1 cellular context compared by ENCODE assay signal in the genomic region with DNA sequence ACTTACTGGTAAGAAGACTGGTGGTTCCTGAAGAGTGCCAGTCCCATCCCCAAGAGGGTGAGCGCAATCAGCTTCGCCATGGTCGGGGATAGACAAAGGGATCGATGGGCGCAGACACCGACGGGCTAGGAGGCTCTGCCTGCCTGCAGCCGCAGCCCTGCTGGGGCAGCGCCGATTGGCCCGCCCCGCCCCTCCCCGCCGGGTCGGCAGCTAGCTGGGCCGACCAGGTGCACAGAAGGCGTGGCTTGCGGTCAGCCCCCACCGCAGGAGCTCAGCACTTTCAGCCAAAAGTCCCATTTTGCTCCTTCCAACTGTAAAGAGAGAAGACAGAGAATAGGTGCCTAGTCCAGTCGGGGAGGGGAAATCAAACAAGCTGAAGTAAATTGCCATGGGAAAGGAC.
TF ChIP-seq lines count a peak whose summit lies in the region.

Gene PON1, minus strand, starts transcription at position 137 of the 400 bp plus-strand sequence. Its CDS starts 57 bp downstream, at position 80.

TF ChIP-seq in K562, 482 proteins besides CTCF, POLR2A, EP300 and RAD21:
- TF ChIP-seq, protein P1, sequence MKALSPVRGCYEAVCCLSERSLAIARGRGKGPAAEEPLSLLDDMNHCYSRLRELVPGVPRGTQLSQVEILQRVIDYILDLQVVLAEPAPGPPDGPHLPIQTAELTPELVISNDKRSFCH (CRISPR knock-in tag; IDR thresholded peaks at IDR 0.05), result no peak
- TF ChIP-seq, protein P1 (tag; IDR thresholded peaks at IDR 0.05), result no peak
- no peak for TF ChIP-seq STAT5B (CRISPR knock-in tag; IDR thresholded peaks at IDR 0.05)
- no peak for TF ChIP-seq THRA (IDR thresholded peaks at IDR 0.05)
- no peak for TF ChIP-seq SOX6 (IDR thresholded peaks at IDR 0.05)
- no peak for TF ChIP-seq PYGO2 (tag; IDR thresholded peaks at IDR 0.05)
